ENCODE assay signal across 25 cellular contexts in the genomic region with DNA sequence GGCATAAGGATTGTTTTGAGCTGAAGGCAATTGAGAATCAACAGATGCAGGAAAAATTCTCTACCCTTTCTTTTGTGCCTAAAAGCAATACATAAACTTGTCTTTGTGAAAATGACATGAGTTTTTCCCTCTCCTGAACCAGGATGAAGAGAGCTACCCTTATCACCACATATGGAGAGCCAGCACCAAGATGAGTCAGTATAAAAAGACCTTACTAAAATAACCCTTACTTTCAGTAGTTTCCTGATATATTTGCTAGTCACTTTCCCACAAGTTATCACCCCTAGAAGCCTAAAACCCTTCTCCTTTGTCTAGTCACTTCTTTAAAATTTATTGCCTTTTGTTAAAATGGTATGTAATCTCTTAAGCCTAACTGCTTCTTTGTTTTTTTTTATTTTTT.
"Had no signal": no experiment of that assay in that cellular context is flagged by ENCODE, and none has a peak within 500 bp of the region (broad histone marks: within the 10 kb centered on the region; RNA-seq: fewer than 3 reads in every experiment).

No MANE protein-coding gene starts in this region.

- H3K4me1 ChIP-seq: pancreas, prostate gland, right lobe of liver, sigmoid colon, suprapubic skin, testis, tibial artery, transverse colon, uterus had no signal

- H3K27ac ChIP-seq: neutrophil, pancreas, prostate gland, right lobe of liver, sigmoid colon, suprapubic skin, testis, tibial artery, transverse colon, upper lobe of right lung, uterus had no signal

- H3K9me3 ChIP-seq: neutrophil, pancreas, prostate gland, right lobe of liver, sigmoid colon, suprapubic skin, testis, tibial artery, transverse colon, upper lobe of right lung, uterus had no signal

- ATAC-seq: naive thymus-derived CD8-positive, alpha-beta T cell; natural killer cell treated with Interleukin-12 subunit alpha and Interleukin-12 subunit beta and Interleukin-15 and Interleukin-18, amount 100 ng/mL, for 72 hours; pancreas; right cardiac atrium; right lobe of liver; stimulated activated effector memory CD8-positive, alpha-beta T cell treated with anti-CD3 and anti-CD28 coated beads, Interleukin-12 subunit alpha, Interleukin-12 subunit beta, amount 100 ng/mL, for 72 hours; stimulated activated naive B cell treated with anti-CD40 and anti-IgM and Interleukin-4, amounts not matched to agents 10 μg/mL and 1 μg/mL and 100 μg/mL, for 72 hours; upper lobe of right lung had no signal

- H3K27me3 ChIP-seq: pancreas, right lobe of liver, sigmoid colon, suprapubic skin, testis, tibial artery, transverse colon, uterus had no signal

- FAIRE-seq: pancreas, small intestine had no signal

- DNase-seq: naive thymus-derived CD8-positive, alpha-beta T cell; nephron progenitor cell; nucleus accumbens; pancreas; right cardiac atrium; right lobe of liver; sigmoid colon; small intestine; stimulated activated CD4-positive, alpha-beta T cell treated with anti-CD3 and anti-CD28 coated beads, Interleukin-15, amount 100 ng/mL, for 24 hours; stimulated activated CD4-positive, alpha-beta T cell treated with anti-CD3 and anti-CD28 coated beads, Interleukin-2, amount 100 ng/mL, for 24 hours; stimulated activated CD4-positive, alpha-beta T cell treated with anti-CD3 and anti-CD28 coated beads, Interleukin-2, amount 100 ng/mL, for 48 hours; stimulated activated CD4-positive, alpha-beta T cell treated with anti-CD3 and anti-CD28 coated beads, Interleukin-4, amount 100 ng/mL, for 24 hours; stimulated activated naive B cell treated with anti-CD40 and anti-IgM and Interleukin-4, amounts not matched to agents 10 μg/mL and 1 μg/mL and 100 μg/mL, for 72 hours; stimulated activated naive CD4-positive, alpha-beta T cell treated with Interleukin-2 at 50 U/mL for 16 hours; substantia nigra; testis; tibial artery; transverse colon; upper lobe of right lung; uterus had no signal

- H3K4me3 ChIP-seq: pancreas, prostate gland, right lobe of liver, sigmoid colon, suprapubic skin, testis, tibial artery, transverse colon, upper lobe of right lung, uterus had no signal

- H3K36me3 ChIP-seq: neutrophil, pancreas, prostate gland, right lobe of liver, sigmoid colon, suprapubic skin, tibial artery, transverse colon, upper lobe of right lung, uterus had no signal
